13 cellular contexts compared by ENCODE assay signal in genomic region chr7:143487566-143487965, GRCh38. TPM values are rescaled to one million over a fixed set of nuclear protein-coding genes. Genes with fewer than 3 reads are reported as not detected.
DNase-seq lines count a peak whose midpoint lies in the region; ATAC-seq, FAIRE-seq and TF ChIP-seq lines count a peak whose summit lies in the region.
"Had no signal": no experiment of that assay in that cellular context is flagged by ENCODE, and none has a peak within 500 bp of the region (broad histone marks: within the 10 kb centered on the region; RNA-seq: fewer than 3 reads in every experiment).

No MANE protein-coding gene starts in this region.

- no peak for TF ChIP-seq RAD21 in A549 (conservative IDR thresholded peaks at IDR 0.05 in 1 of 2, IDR thresholded peaks at IDR 0.05 in 1 of 2)

- H3K9ac ChIP-seq in astrocyte (ENCODE audit: low read length): no peak overlapping the region

- H3K4me2 ChIP-seq in A549 (no peak overlapping the region), astrocyte (ENCODE audit: low read length) (no peak overlapping the region)

- CTCF ChIA-PET in A549 (lab: Yijun Ruan, JAX): interaction anchor here (1.5 to 1.9 kb wide), 2 partner anchors 70 to 247 kb away, joined by 4 to 5 read pairs; no protein-coding TSS in a partner anchor
- CTCF ChIA-PET in CD4-positive, alpha-beta T cell (lab: Charles Lee): no interaction called here

- no peaks in the 10 kb centered on the region for H3K79me2 ChIP-seq in astrocyte (ENCODE audit: insufficient read depth, low read length)

- no peaks in the 10 kb centered on the region for H3K9me3 ChIP-seq in A549
- H3K9me3 ChIP-seq in astrocyte (ENCODE audit: insufficient read depth, low read depth, low read length): no peaks in the 10 kb centered on the region
- H3K9me3 ChIP-seq in right lobe of liver: no peaks in the 10 kb centered on the region
- no peaks in the 10 kb centered on the region for H3K9me3 ChIP-seq in CD4-positive, alpha-beta T cell (ENCODE audit: control insufficient read depth, low read length)
- H3K9me3 ChIP-seq: uterus had no signal

- TF ChIP-seq EP300 in A549 (IDR thresholded peaks at IDR 0.05): no peak

- H3K4me1 ChIP-seq in A549 (peaks cover 10% of the 10 kb centered on the region; the same call in 1 of the 3 replicates), astrocyte (ENCODE audit: insufficient read depth, low read length) (peaks cover 4% of the 10 kb centered on the region), right lobe of liver (peaks cover 0 to 11% (median 2%) of the 10 kb centered on the region in 4 donors)
- H3K4me1 ChIP-seq: uterus had no signal

- H3K27ac Mint-ChIP-seq in astrocyte (ENCODE audit: unreplicated experiment): no peak overlapping the region
- H3K27ac Mint-ChIP-seq in CD4-positive, alpha-beta T cell: no peak overlapping the region
- H3K27ac Mint-ChIP-seq: activated B cell treated with CpG ODN at 0.5 μM for 24 hours had no signal

- ATAC-seq in A549 (no peak), HG02759 (IDR thresholded peaks at IDR 0.05; ENCODE audit: unreplicated experiment) (peak; percentile 40), right lobe of liver (peak; percentile 90 to 92 (median 91)), HG03378 (IDR thresholded peaks at IDR 0.05; ENCODE audit: unreplicated experiment) (no peak)
- ATAC-seq in CD4-positive, alpha-beta T cell (ENCODE audit: poor library complexity): no peak

- no peak overlapping the region for H3K4me3 Mint-ChIP-seq in astrocyte (ENCODE audit: unreplicated experiment)
- H3K4me3 Mint-ChIP-seq in CD4-positive, alpha-beta T cell: no peak overlapping the region
- H3K4me3 Mint-ChIP-seq: activated B cell treated with CpG ODN at 0.5 μM for 24 hours had no signal

- peak overlapping the region; percentile 28 for H2AFZ ChIP-seq in astrocyte (ENCODE audit: low read depth, low read length)

- H3K36me3 Mint-ChIP-seq in astrocyte (ENCODE audit: low read depth, unreplicated experiment): no peaks in the 10 kb centered on the region
- H3K36me3 Mint-ChIP-seq in CD4-positive, alpha-beta T cell (ENCODE audit: low read depth): peaks cover 48% of the 10 kb centered on the region

- peaks cover 14% of the 10 kb centered on the region for H3K4me1 Mint-ChIP-seq in astrocyte (ENCODE audit: low read depth, unreplicated experiment)
- peaks cover 32% of the 10 kb centered on the region for H3K4me1 Mint-ChIP-seq in CD4-positive, alpha-beta T cell (ENCODE audit: low read depth)
- H3K4me1 Mint-ChIP-seq: activated B cell treated with CpG ODN at 0.5 μM for 24 hours had no signal

- TF ChIP-seq POLR2A in A549 (IDR thresholded peaks at IDR 0.05; ENCODE audit: low read length) (no peak), right lobe of liver (IDR thresholded peaks at IDR 0.05) (peak; percentile 16)

- 49% methylated on average over 5 of the region's 5 CpGs for WGBS in A549 (ENCODE audit: missing lambda C conversion rate)
- 8% methylated on average over 5 of the region's 5 CpGs for WGBS in right lobe of liver (ENCODE audit: insufficient coverage, low coverage, low lambda C conversion rate, missing lambda C conversion rate)

- intact Hi-C loops in right lobe of liver (cut with DNase I): no loop called here
- intact Hi-C loops in CD4-positive, alpha-beta T cell (cut with DNase I, micrococcal nuclease): no loop called here

- POLR2A ChIA-PET in A549 (lab: Yijun Ruan, JAX): no interaction called here
- POLR2A ChIA-PET in CD4-positive, alpha-beta T cell (lab: Charles Lee): no interaction called here

- no peaks in the 10 kb centered on the region for H3K9me3 Mint-ChIP-seq in astrocyte (ENCODE audit: unreplicated experiment)
- H3K9me3 Mint-ChIP-seq in CD4-positive, alpha-beta T cell: no peaks in the 10 kb centered on the region
- H3K9me3 Mint-ChIP-seq: activated B cell treated with CpG ODN at 0.5 μM for 24 hours had no signal

- H3K27me3 ChIP-seq in astrocyte (ENCODE audit: insufficient read depth, low read length) (no peaks in the 10 kb centered on the region), right lobe of liver (no peaks in the 10 kb centered on the region)
- no peaks in the 10 kb centered on the region for H3K27me3 ChIP-seq in CD4-positive, alpha-beta T cell (ENCODE audit: control insufficient read depth, insufficient read depth, low read length)
- H3K27me3 ChIP-seq: uterus had no signal

- H3K27me3 Mint-ChIP-seq in astrocyte (ENCODE audit: low read depth, unreplicated experiment): no peaks in the 10 kb centered on the region
- no peaks in the 10 kb centered on the region for H3K27me3 Mint-ChIP-seq in CD4-positive, alpha-beta T cell

- TF ChIP-seq CTCF in A549 (IDR thresholded peaks at IDR 0.05) (no peak), astrocyte (IDR thresholded peaks at IDR 0.05; ENCODE audit: insufficient read depth, low read depth, low read length) (no peak), right lobe of liver (IDR thresholded peaks at IDR 0.05) (no peak)
- no peak for TF ChIP-seq CTCF in CD4-positive, alpha-beta T cell (IDR thresholded peaks at IDR 0.05)

- no peaks in the 10 kb centered on the region for H4K20me1 ChIP-seq in astrocyte (ENCODE audit: insufficient read depth, low read length)

- no peaks in the 10 kb centered on the region for H3K36me3 ChIP-seq in astrocyte (ENCODE audit: insufficient read depth, low read length)
- no peaks in the 10 kb centered on the region for H3K36me3 ChIP-seq in right lobe of liver
- H3K36me3 ChIP-seq: uterus had no signal

- FAIRE-seq in A549 (lab: Jason Lieb, UNC) (no peak), astrocyte (lab: Jason Lieb, UNC) (no peak)

- H3K27ac ChIP-seq in A549 (no peak overlapping the region), astrocyte (ENCODE audit: low read depth, low read length) (no peak overlapping the region), right lobe of liver (peak overlapping the region; percentile 12 to 41 (median 25))
- H3K27ac ChIP-seq in CD4-positive, alpha-beta T cell (ENCODE audit: low read depth, low read length): no peak overlapping the region
- H3K27ac ChIP-seq: HL-60 had no signal

- DNase-seq in A549 (ENCODE audit: low read depth in 1 of 2, low spot score in 1 of 2) (no peak), astrocyte (ENCODE audit: low read depth) (peak; percentile 7), right lobe of liver (peak; percentile 81 to 93 (median 87)), GOT3 (lab: John Stamatoyannopoulos, UW) (no peak), glomerular visceral epithelial cell (ENCODE audit: extremely low spot score) (no peak)
- no peak for DNase-seq in CD4-positive, alpha-beta T cell
- DNase-seq: activated B cell treated with CpG ODN at 0.5 μM for 24 hours, NCI-H510A treated with DMSO at 0.1 percent for 48 hours had no signal

- H3K4me3 ChIP-seq in A549 (no peak overlapping the region), astrocyte (ENCODE audit: insufficient read depth, low read depth, low read length) (no peak overlapping the region), right lobe of liver (no peak overlapping the region)
- H3K4me3 ChIP-seq: uterus had no signal

TF ChIP-seq in A549, 52 proteins besides CTCF, POLR2A, EP300 and RAD21:
- TF ChIP-seq MAFK (IDR thresholded peaks at IDR 0.05; ENCODE audit: partially characterized antibody) (peak; percentile 15), ESRRA (IDR thresholded peaks at IDR 0.05; ENCODE audit: borderline replicate concordance, low read length) (no peak), NR3C1 (IDR thresholded peaks at IDR 0.05) (no peak), JUN (IDR thresholded peaks at IDR 0.05) (no peak)

RNA-seq across cellular contexts. Expression of gene TAS2R41, which starts 9.9 kb away (rescaled TPM):
- polyA plus RNA-seq in A549 (2011; rRNA removed) (not detected in 2 replicates), A549 (2017; fragmentation: RNase III; extraction: RNeasy Plus Mini Kit Qiagen cat#74134 plus additional on column Dnase treatment) (not detected in 3 replicates)
- polyA plus RNA-seq in A549 (2012; cell fraction: cytosol; rRNA removed): not detected in 2 replicates
- not detected in 2 replicates for polyA plus RNA-seq in A549 (2012; cell fraction: nucleus; rRNA removed)
- polyA minus RNA-seq in A549 (2011; rRNA and poly(A)+ RNA removed): not detected in 2 replicates
- total RNA-seq in astrocyte (not detected in 2 replicates), right lobe of liver (not detected)
- total RNA-seq in CD4-positive, alpha-beta T cell: under 1 TPM; 0.69 to 0.73 TPM
- total RNA-seq: activated B cell treated with CpG ODN at 0.5 μM for 24 hours had no signal
- polyA plus RNA-seq: BJ had no signal

RNA-seq across cellular contexts. Expression of gene TAS2R60, which starts 44.3 kb away (rescaled TPM):
- not detected in 2 replicates for polyA plus RNA-seq in A549 (2011; rRNA removed)
- not detected in 2 replicates for polyA plus RNA-seq in A549 (2012; cell fraction: cytosol; rRNA removed)
- polyA plus RNA-seq in A549 (2012; cell fraction: nucleus; rRNA removed): not detected in 2 replicates
- polyA plus RNA-seq in A549 (2017; fragmentation: RNase III; extraction: RNeasy Plus Mini Kit Qiagen cat#74134 plus additional on column Dnase treatment): not detected in 3 replicates
- not detected in 2 replicates for polyA minus RNA-seq in A549 (2011; rRNA and poly(A)+ RNA removed)
- total RNA-seq in astrocyte: not detected in 2 replicates
- under 1 TPM in 1 of 6 experiments, not detected in 5; 0.35 TPM for total RNA-seq in right lobe of liver
- total RNA-seq in CD4-positive, alpha-beta T cell: under 1 TPM; 0.47 to 0.61 TPM
- total RNA-seq: activated B cell treated with CpG ODN at 0.5 μM for 24 hours had no signal
- polyA plus RNA-seq: BJ had no signal

Comparison
In these comparisons a context has a peak if more than half of its experiments do, and no peak if none do; other contexts are left out.
1. ATAC-seq: peak in HG02759 (single experiment) and right lobe of liver (4 of 4); none in A549 (0 of 2), HG03378 (single experiment) and CD4-positive, alpha-beta T cell (single experiment).
2. DNase-seq: peak in astrocyte (single experiment) and right lobe of liver (3 of 3); none in A549 (0 of 2), GOT3 (single experiment), glomerular visceral epithelial cell (single experiment) and CD4-positive, alpha-beta T cell (0 of 10).
3. H3K27ac ChIP-seq: peak in right lobe of liver (3 of 3); none in A549 (0 of 2), astrocyte (single experiment) and CD4-positive, alpha-beta T cell (single experiment).